In genomic region chr7:156194813-156195212, GRCh38 we compare ENCODE assay signal across 27 cellular contexts.
"Had no signal": no experiment of that assay in that cellular context is flagged by ENCODE, and none has a peak within 500 bp of the region (broad histone marks: within the 10 kb centered on the region; RNA-seq: fewer than 3 reads in every experiment).

No MANE protein-coding gene starts in this region.

- H3K4me3 Mint-ChIP-seq: activated CD8-positive, alpha-beta T cell treated with anti-CD3 and anti-CD28 coated beads, Interleukin-2, amount 10 ng/mL, durations not matched to agents 7 days and 5 days; activated naive CD4-positive, alpha-beta T cell treated with anti-CD3 and anti-CD28 coated beads, Interleukin-2, amount 50 U/mL, for 24 hours; T-helper 1 cell treated with Interleukin-12 subunit alpha and Interleukin-12 subunit beta and Interleukin-4 antibody, amounts not matched to agents 30 μg/mL and 1 μg/mL, for 36 hours; WTC11 had no signal

- H3K27ac Mint-ChIP-seq: activated CD8-positive, alpha-beta T cell treated with anti-CD3 and anti-CD28 coated beads, Interleukin-2, amount 10 ng/mL, durations not matched to agents 7 days and 5 days; activated naive CD4-positive, alpha-beta T cell treated with anti-CD3 and anti-CD28 coated beads, Interleukin-2, amount 50 U/mL, for 24 hours; T-helper 1 cell treated with Interleukin-12 subunit alpha and Interleukin-12 subunit beta and Interleukin-4 antibody, amounts not matched to agents 30 μg/mL and 1 μg/mL, for 36 hours; WTC11 had no signal

- H3K4me1 Mint-ChIP-seq: activated naive CD4-positive, alpha-beta T cell treated with anti-CD3 and anti-CD28 coated beads, Interleukin-2, amount 50 U/mL, for 24 hours; WTC11 had no signal

- DNase-seq: activated CD4-positive, alpha-beta T cell treated with anti-CD3 and anti-CD28 coated beads for 48 hours; activated CD4-positive, alpha-beta T cell treated with anti-CD3 and anti-CD28 coated beads, Interleukin-2, amount 50 U/mL, for 4 hours; activated CD4-positive, CD25-positive, alpha-beta regulatory T cell treated with anti-CD3 and anti-CD28 coated beads, Interleukin-2, amount 50 U/mL, for 72 hours; activated CD8-positive, alpha-beta memory T cell treated with anti-CD3 and anti-CD28 coated beads, Interleukin-2, amount 50 U/mL, for 48 hours; activated CD8-positive, alpha-beta T cell treated with anti-CD3 and anti-CD28 coated beads, Interleukin-2, amount 10 ng/mL, durations not matched to agents 7 days and 5 days; activated effector memory CD4-positive, alpha-beta T cell treated with Interleukin-2 at 50 U/mL for 16 hours; activated naive CD4-positive, alpha-beta T cell; activated T-cell treated with anti-CD3 and anti-CD28 coated beads, Interleukin-2, amount 50 U/mL, for 1 hour; aorta; body of pancreas; central memory CD4-positive, alpha-beta T cell; MG63; MV-4-11; NCI-H1105 treated with DMSO at 0.1 percent for 48 hours; NCI-H1930; NCI-H2107; NCI-H2171 treated with DMSO at 0.1 percent for 48 hours; NCI-H345; NCI-H510A; NCI-H526 treated with DMSO at 0.1 percent for 48 hours; OCI-M1; Peyer's patch; SHP77; SW 1271 had no signal

- H3K9me3 Mint-ChIP-seq: activated naive CD4-positive, alpha-beta T cell treated with anti-CD3 and anti-CD28 coated beads, Interleukin-2, amount 50 U/mL, for 24 hours; T-helper 1 cell treated with Interleukin-12 subunit alpha and Interleukin-12 subunit beta and Interleukin-4 antibody, amounts not matched to agents 30 μg/mL and 1 μg/mL, for 36 hours had no signal

- H3K36me3 Mint-ChIP-seq: activated naive CD4-positive, alpha-beta T cell treated with anti-CD3 and anti-CD28 coated beads, Interleukin-2, amount 50 U/mL, for 24 hours had no signal
